Comparison of ENCODE assay signal across 8 cellular contexts in genomic region chr10:89644967-89645741, GRCh38. TPM values are rescaled to one million over a fixed set of nuclear protein-coding genes. Genes with fewer than 3 reads are reported as not detected.
DNase-seq lines count a peak whose midpoint lies in the region; ATAC-seq, FAIRE-seq and TF ChIP-seq lines count a peak whose summit lies in the region.

Gene PANK1 (minus strand): TSS chr10:89645242. CDS start chr10:89644891, 351 bp downstream.

- under 1% methylated on average over 56 of the region's 56 CpGs for WGBS in right cardiac atrium

- no peaks in the 10 kb centered on the region for H3K36me3 Mint-ChIP-seq in T-helper 17 cell (ENCODE audit: low read depth)

- peaks cover 10% of the 10 kb centered on the region for H3K4me1 Mint-ChIP-seq in T-helper 17 cell

- no peaks in the 10 kb centered on the region for H3K9me3 ChIP-seq in T-helper 17 cell (ENCODE audit: control insufficient read depth, low read length, poor library complexity, severe bottlenecking)
- no peaks in the 10 kb centered on the region for H3K9me3 ChIP-seq in right cardiac atrium (ENCODE audit: control insufficient read depth, low read length)

- TF ChIP-seq CTCF in GM13976 (IDR thresholded peaks at IDR 0.05; ENCODE audit: borderline replicate concordance, control extremely low read depth, extremely low read depth, insufficient read depth, missing control alignments) (no peak), D721Med (IDR thresholded peaks at IDR 0.05; ENCODE audit: insufficient read depth, missing control alignments) (no peak)

- peaks cover 23% of the 10 kb centered on the region for H3K27me3 Mint-ChIP-seq in T-helper 17 cell

- peak within 1 kb of the TSS; percentile 63 for H3K27ac ChIP-seq in right cardiac atrium (ENCODE audit: low read length)

- no peak within 1 kb of the TSS for H3K4me3 Mint-ChIP-seq in T-helper 17 cell

- no peak for FAIRE-seq in D721Med (lab: Jason Lieb, UNC)

- H3K27ac Mint-ChIP-seq in T-helper 17 cell = peak within 1 kb of the TSS; percentile 24

- intact Hi-C loops in right cardiac atrium (cut with DNase I) = no loop called here

- ATAC-seq in HG02623 (IDR thresholded peaks at IDR 0.05; ENCODE audit: unreplicated experiment) (peak; percentile 31), T-helper 17 cell (peak; percentile 65), right cardiac atrium (peak; percentile 67 to 72)

- peak; percentile 79 for DNase-seq in GM13976 (ENCODE audit: low spot score)
- DNase-seq in NCI-H1105 (lab: John Stamatoyannopoulos, UW) = peak; percentile 38
- peak; percentile 60 to 68 (median 63) for DNase-seq in T-helper 17 cell
- DNase-seq in anterior cingulate cortex (lab: John Stamatoyannopoulos, UW) = peak in 57 of 58 donors; percentile 27 to 83 (median 64)
- peak; percentile 76 to 91 (median 90) for DNase-seq in right cardiac atrium
- DNase-seq in putamen (ENCODE audit: low spot score) = peak; percentile 71
- no peak for DNase-seq in D721Med (ENCODE audit: insufficient read length, low spot score)

- peak within 1 kb of the TSS; percentile 75 for H3K4me3 ChIP-seq in right cardiac atrium (ENCODE audit: low read length)

- H3K27me3 ChIP-seq in right cardiac atrium (ENCODE audit: control insufficient read depth, insufficient read depth) = no peaks in the 10 kb centered on the region

- H3K4me1 ChIP-seq in right cardiac atrium (ENCODE audit: control insufficient read depth, insufficient read depth, low read length) = peaks cover 3% of the 10 kb centered on the region

- in situ Hi-C loops in GM13976 (cut with MboI; ENCODE audit: low sequenced_read_pairs, unreplicated experiment) = no loop called here

RNA-seq across cellular contexts. Expression of gene PANK1, which starts in this region (rescaled TPM):
- total RNA-seq in T-helper 17 cell (1 to 10 TPM; 1.2 to 1.6 TPM), right cardiac atrium (10 to 100 TPM in 3 of 4 donors, 1 to 10 TPM in 1; 7.9 to 14.0 (median 13.1) TPM)
- 5.0 TPM for polyA plus RNA-seq in right cardiac atrium
